In genomic region chr7:159154243-159154642, GRCh38 we compare ENCODE assay signal across 1 cellular context.
TF ChIP-seq lines count a peak whose summit lies in the region.

No MANE protein-coding gene starts in this region.

TF ChIP-seq in HCT116, 20 proteins besides CTCF, POLR2A, EP300 and RAD21 (continued from another document):
- TF ChIP-seq YY1 (IDR thresholded peaks at IDR 0.05; ENCODE audit: extremely low read depth, insufficient replicate concordance, low read depth, low read length) (no peak), EGR1 (IDR thresholded peaks at IDR 0.05; ENCODE audit: low read depth) (no peak), REST (IDR thresholded peaks at IDR 0.05; ENCODE audit: low read depth) (no peak), TCF7L2 (IDR thresholded peaks at IDR 0.05; ENCODE audit: borderline replicate concordance, extremely low read depth, insufficient read depth, insufficient read length) (no peak), CBX3 (IDR thresholded peaks at IDR 0.05; ENCODE audit: low read depth) (no peak), CEBPB (IDR thresholded peaks at IDR 0.05; ENCODE audit: low read depth) (no peak), ELF1 (IDR thresholded peaks at IDR 0.05; ENCODE audit: borderline replicate concordance, low read depth) (no peak), EZH2phosphoT487 (IDR thresholded peaks at IDR 0.05; ENCODE audit: borderline replicate concordance) (no peak), ZFX (IDR thresholded peaks at IDR 0.05) (no peak), JUND (IDR thresholded peaks at IDR 0.05) (no peak)
- TF ChIP-seq, protein P1, sequence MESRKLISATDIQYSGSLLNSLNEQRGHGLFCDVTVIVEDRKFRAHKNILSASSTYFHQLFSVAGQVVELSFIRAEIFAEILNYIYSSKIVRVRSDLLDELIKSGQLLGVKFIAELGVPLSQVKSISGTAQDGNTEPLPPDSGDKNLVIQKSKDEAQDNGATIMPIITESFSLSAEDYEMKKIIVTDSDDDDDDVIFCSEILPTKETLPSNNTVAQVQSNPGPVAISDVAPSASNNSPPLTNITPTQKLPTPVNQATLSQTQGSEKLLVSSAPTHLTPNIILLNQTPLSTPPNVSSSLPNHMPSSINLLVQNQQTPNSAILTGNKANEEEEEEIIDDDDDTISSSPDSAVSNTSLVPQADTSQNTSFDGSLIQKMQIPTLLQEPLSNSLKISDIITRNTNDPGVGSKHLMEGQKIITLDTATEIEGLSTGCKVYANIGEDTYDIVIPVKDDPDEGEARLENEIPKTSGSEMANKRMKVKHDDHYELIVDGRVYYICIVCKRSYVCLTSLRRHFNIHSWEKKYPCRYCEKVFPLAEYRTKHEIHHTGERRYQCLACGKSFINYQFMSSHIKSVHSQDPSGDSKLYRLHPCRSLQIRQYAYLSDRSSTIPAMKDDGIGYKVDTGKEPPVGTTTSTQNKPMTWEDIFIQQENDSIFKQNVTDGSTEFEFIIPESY (IDR thresholded peaks at IDR 0.05; ENCODE audit: extremely low read depth, insufficient replicate concordance, low read length), result no peak
